In genomic region chr4:38275331-38275821, GRCh38 we compare ENCODE assay signal across 14 cellular contexts.
DNase-seq lines count a peak whose midpoint lies in the region; ATAC-seq and TF ChIP-seq lines count a peak whose summit lies in the region.
"Had no signal": no experiment of that assay in that cellular context is flagged by ENCODE, and none has a peak within 500 bp of the region (broad histone marks: within the 10 kb centered on the region; RNA-seq: fewer than 3 reads in every experiment).

No MANE protein-coding gene starts in this region.

- H2AFZ ChIP-seq in MM.1S (ENCODE audit: low read length) (0 out of 2 replicates have a peak overlapping the region, but pooled peaks have one; percentile 12), PC-9 (0 out of 2 replicates have a peak overlapping the region, but pooled peaks have one; percentile 11)

- no peaks in the 10 kb centered on the region for H3K9me3 ChIP-seq in MM.1S (replicated peaks; ENCODE audit: insufficient read depth, low read length)
- 0 out of 2 replicates have a peak, but pooled peaks cover 6% of the 10 kb centered on the region for H3K9me3 ChIP-seq in PC-9 (ENCODE audit: insufficient read depth, low read depth)
- H3K9me3 ChIP-seq in left lung, result peaks cover 0 to 3% of the 10 kb centered on the region in 2 donors
- peaks cover 0 to 7% (median 0%) of the 10 kb centered on the region in 8 donors for H3K9me3 ChIP-seq in spleen
- H3K9me3 ChIP-seq in esophagus muscularis mucosa, result no peaks in the 10 kb centered on the region

- H3K9me2 ChIP-seq in MM.1S (replicated peaks; ENCODE audit: insufficient read depth, low read length) (no peaks in the 10 kb centered on the region), PC-9 (ENCODE audit: insufficient read depth) (no peaks in the 10 kb centered on the region)

- H3K4me3 ChIP-seq in MM.1S (ENCODE audit: low read length), result no peak overlapping the region
- no peak overlapping the region for H3K4me3 ChIP-seq in PC-9
- no peak overlapping the region for H3K4me3 ChIP-seq in left lung
- H3K4me3 ChIP-seq in spleen, result no peak overlapping the region
- H3K4me3 ChIP-seq in esophagus muscularis mucosa, result no peak overlapping the region

- H4K20me1 ChIP-seq in MM.1S (ENCODE audit: insufficient read depth, low read length), result no peaks in the 10 kb centered on the region
- H4K20me1 ChIP-seq in PC-9 (ENCODE audit: insufficient read depth), result no peaks in the 10 kb centered on the region

- no peak overlapping the region for H3K9ac ChIP-seq in MM.1S (ENCODE audit: low read length)

- H3K27me3 ChIP-seq in MM.1S (replicated peaks; ENCODE audit: insufficient read depth, low read length), result no peaks in the 10 kb centered on the region
- no peaks in the 10 kb centered on the region for H3K27me3 ChIP-seq in PC-9 (ENCODE audit: insufficient read depth, low read depth)
- no peaks in the 10 kb centered on the region for H3K27me3 ChIP-seq in left lung
- no peaks in the 10 kb centered on the region for H3K27me3 ChIP-seq in spleen (replicated peaks in 1 of 7)
- no peaks in the 10 kb centered on the region for H3K27me3 ChIP-seq in esophagus muscularis mucosa

- intact Hi-C loops in PC-9 (cut with micrococcal nuclease; ENCODE audit: unreplicated experiment) (loop anchor here (1.0 to 5.0 kb wide), 5 partner anchors 43 to 453 kb away; no protein-coding TSS in a partner anchor), left lung (cut with DNase I) (no loop called here), spleen (cut with DNase I; ENCODE audit: low total_unique reads) (no loop called here), esophagus muscularis mucosa (cut with DNase I) (no loop called here)

- H3K4me2 ChIP-seq in MM.1S (ENCODE audit: low read depth, low read length) (no peak overlapping the region), PC-9 (peak overlapping the region; percentile 45)

- H3F3A ChIP-seq in MM.1S (ENCODE audit: insufficient read depth, low read length) (no peaks in the 10 kb centered on the region), PC-9 (ENCODE audit: insufficient read depth, low read depth) (peaks cover 22% of the 10 kb centered on the region)

- TF ChIP-seq POLR2A in spleen (IDR thresholded peaks at IDR 0.05), result no peak
- no peak for TF ChIP-seq POLR2A in esophagus muscularis mucosa (IDR thresholded peaks at IDR 0.05; ENCODE audit: low read depth)

- 56 to 80% (median 72%) methylated on average over 4 of the region's 4 CpGs for WGBS in spleen, 5 donors
- WGBS in esophagus muscularis mucosa, result 73% methylated on average over 3 of the region's 4 CpGs

- H3K36me3 ChIP-seq in MM.1S (replicated peaks; ENCODE audit: insufficient read depth, low read length) (no peaks in the 10 kb centered on the region), PC-9 (ENCODE audit: low read depth) (no peaks in the 10 kb centered on the region), left lung (no peaks in the 10 kb centered on the region), spleen (no peaks in the 10 kb centered on the region), esophagus muscularis mucosa (no peaks in the 10 kb centered on the region)

- H3K4me1 ChIP-seq in MM.1S (ENCODE audit: low read length) (peaks cover 13% of the 10 kb centered on the region), PC-9 (replicated peaks; ENCODE audit: insufficient read depth) (peaks cover 33% of the 10 kb centered on the region), left lung (no peaks in the 10 kb centered on the region), spleen (no peaks in the 10 kb centered on the region), esophagus muscularis mucosa (peaks cover 0 to 5% (median 0%) of the 10 kb centered on the region in 4 donors)

- ATAC-seq in left lung, result peak; percentile 84
- no peak for ATAC-seq in GM18517 (IDR thresholded peaks at IDR 0.05; ENCODE audit: unreplicated experiment)
- ATAC-seq: Panc1 had no signal

- H3K27ac ChIP-seq in MM.1S (ENCODE audit: low read length) (no peak overlapping the region), PC-9 (peak overlapping the region; percentile 79), left lung (no peak overlapping the region), spleen (no peak overlapping the region), esophagus muscularis mucosa (replicated peaks in 1 of 4) (no peak overlapping the region)
- H3K27ac ChIP-seq: HL-60 had no signal

- POLR2A ChIA-PET in PC-9 (lab: Charles Lee; ENCODE audit: unreplicated experiment), result interaction anchor here (0.6 to 0.7 kb wide), 3 partner anchors 36 to 387 kb away, joined by 3 read pairs; no protein-coding TSS in a partner anchor

- TF ChIP-seq CTCF in MM.1S (IDR thresholded peaks at IDR 0.05; ENCODE audit: low read length) (no peak), PC-9 (conservative IDR thresholded peaks at IDR 0.05) (no peak), left lung (IDR thresholded peaks at IDR 0.05) (no peak), spleen (IDR thresholded peaks at IDR 0.05 in 8 of 11, conservative IDR thresholded peaks at IDR 0.05 in 3 of 11) (no peak), esophagus muscularis mucosa (IDR thresholded peaks at IDR 0.05) (no peak)

- no TSS peak for BruUV-seq in PC-9 (replicated peaks; lab: Mats Ljungman, UMichigan)

- H3K79me2 ChIP-seq in MM.1S (ENCODE audit: low read length) (no peaks in the 10 kb centered on the region), PC-9 (ENCODE audit: low read depth) (no peaks in the 10 kb centered on the region)

- TF ChIP-seq EP300 in esophagus muscularis mucosa (IDR thresholded peaks at IDR 0.05), result no peak

- peak; percentile 41 for DNase-seq in DMS153 treated with DMSO at 0.1 percent for 48 hours (lab: John Stamatoyannopoulos, UW; ENCODE audit: unreplicated experiment)
- DNase-seq in MM.1S, result peak; percentile 30
- DNase-seq in PC-9, result peak; percentile 80 to 99
- peak; percentile 74 for DNase-seq in left lung
- no peak for DNase-seq in spleen
- DNase-seq in esophagus muscularis mucosa (ENCODE audit: extremely low spot score), result no peak
- no peak for DNase-seq in AG20443 (ENCODE audit: low spot score)
- DNase-seq: NCI-H1092 treated with DMSO at 0.1 percent for 48 hours; posterior cingulate gyrus; stimulated activated CD4-positive, alpha-beta T cell treated with anti-CD3 and anti-CD28 coated beads, Interleukin-4, amount 100 ng/mL, for 4 hours; T1000 had no signal

- CTCF ChIA-PET in PC-9 (lab: Charles Lee), result interaction anchor here (0.6 to 1.3 kb wide), 3 partner anchors 44 to 1755 kb away, joined by 4 to 14 read pairs (median 8); no protein-coding TSS in a partner anchor

Comparison
In these comparisons a context has a peak if more than half of its experiments do, and no peak if none do; other contexts are left out.
1. DNase-seq: peak in DMS153 treated with DMSO at 0.1 percent for 48 hours (single experiment), MM.1S (single experiment), PC-9 (2 of 2) and left lung (2 of 2); none in spleen (single experiment), esophagus muscularis mucosa (single experiment) and AG20443 (single experiment).